ENCODE assay signal across 8 cellular contexts in genomic region chr10:94546058-94546595, GRCh38. TPM values are rescaled to one million over a fixed set of nuclear protein-coding genes. Genes with fewer than 3 reads are reported as not detected.
A peak's percentile ranks its signal among the peaks of the same experiment; 100 is the strongest.
DNase-seq lines count a peak whose midpoint lies in the region; ATAC-seq and TF ChIP-seq lines count a peak whose summit lies in the region.

No MANE protein-coding gene starts in this region.

- TF ChIP-seq CTCF in MM.1S (IDR thresholded peaks at IDR 0.05; ENCODE audit: low read length) = no peak

- peaks cover 22% of the 10 kb centered on the region for H3K36me3 Mint-ChIP-seq in activated naive CD4-positive, alpha-beta T cell treated with anti-CD3 and anti-CD28 coated beads, Interleukin-2, amount 10 ng/mL, durations not matched to agents 7 days and 5 days

- H2AFZ ChIP-seq in GM23248 = peak overlapping the region; percentile 98
- H2AFZ ChIP-seq in MM.1S (ENCODE audit: low read length) = peak overlapping the region; percentile 93

- H3K4me3 Mint-ChIP-seq in activated naive CD4-positive, alpha-beta T cell treated with anti-CD3 and anti-CD28 coated beads, Interleukin-2, amount 10 ng/mL, durations not matched to agents 7 days and 5 days = peak overlapping the region; percentile 96

- H3K9ac ChIP-seq in GM23248 (peak overlapping the region; percentile 84), MM.1S (ENCODE audit: low read length) (peak overlapping the region; percentile 99)

- no peaks in the 10 kb centered on the region for H3K9me2 ChIP-seq in GM23248 (ENCODE audit: insufficient read depth)
- H3K9me2 ChIP-seq in MM.1S (replicated peaks; ENCODE audit: insufficient read depth, low read length) = no peaks in the 10 kb centered on the region

- H3K27ac ChIP-seq in GM23248 (peak overlapping the region; percentile 32; the same call in 1 of the 2 replicates), MM.1S (ENCODE audit: low read length) (peak overlapping the region; percentile 84)

- peak; percentile 17 for ATAC-seq in left ventricle myocardium superior

- H4K20me1 ChIP-seq in GM23248 (ENCODE audit: insufficient read depth) (no peaks in the 10 kb centered on the region), MM.1S (ENCODE audit: insufficient read depth, low read length) (no peaks in the 10 kb centered on the region)

- H3K27ac Mint-ChIP-seq in activated naive CD4-positive, alpha-beta T cell treated with anti-CD3 and anti-CD28 coated beads, Interleukin-2, amount 10 ng/mL, durations not matched to agents 7 days and 5 days = peak overlapping the region; percentile 91

- H3F3A ChIP-seq in GM23248 (ENCODE audit: insufficient read depth) = peaks cover 25% of the 10 kb centered on the region
- peaks cover 22% of the 10 kb centered on the region for H3F3A ChIP-seq in MM.1S (ENCODE audit: insufficient read depth, low read length)

- DNase-seq in DMS 273 (lab: John Stamatoyannopoulos, UW; ENCODE audit: unreplicated experiment) (peak; percentile 41), DMS 273 treated with DMSO at 0.1 percent for 48 hours (lab: John Stamatoyannopoulos, UW) (no peak), GM23248 (peak; percentile 58), MM.1S (peak; percentile 21), left ventricle myocardium superior (no peak), renal cortical epithelial cell (ENCODE audit: low read depth) (peak; percentile 16), GDM1 (lab: John Stamatoyannopoulos, UW) (no peak)
- no peak for DNase-seq in activated naive CD4-positive, alpha-beta T cell treated with anti-CD3 and anti-CD28 coated beads, Interleukin-2, amount 10 ng/mL, durations not matched to agents 7 days and 5 days

- H3K79me2 ChIP-seq in GM23248 (ENCODE audit: insufficient read depth) = peaks cover 42% of the 10 kb centered on the region
- peaks cover 54% of the 10 kb centered on the region for H3K79me2 ChIP-seq in MM.1S (ENCODE audit: low read length)

- H3K4me1 ChIP-seq in GM23248 (ENCODE audit: insufficient read depth) (peaks cover 8% of the 10 kb centered on the region; the same call in 1 of the 2 replicates), MM.1S (ENCODE audit: low read length) (peaks cover 10% of the 10 kb centered on the region; the same call in 1 of the 2 replicates)

- no peaks in the 10 kb centered on the region for H3K36me3 ChIP-seq in GM23248 (ENCODE audit: low read depth)
- H3K36me3 ChIP-seq in MM.1S (replicated peaks; ENCODE audit: insufficient read depth, low read length) = no peaks in the 10 kb centered on the region; the same call in 1 of the 2 replicates

- peaks cover 22% of the 10 kb centered on the region for H3K27me3 Mint-ChIP-seq in activated naive CD4-positive, alpha-beta T cell treated with anti-CD3 and anti-CD28 coated beads, Interleukin-2, amount 10 ng/mL, durations not matched to agents 7 days and 5 days

- in situ Hi-C loops in GM23248 (cut with MboI) = no loop called here

- 1 to 4% methylated on average over 19 to 21 of the region's 21 CpGs for WGBS in GM23248 (ENCODE audit: low coverage in 1 of 2, low lambda C conversion rate in 2 of 2, missing lambda C conversion rate in 2 of 2), 2 experiments

- intact Hi-C loops in left ventricle myocardium superior (cut with micrococcal nuclease) = no loop called here

- CTCF ChIA-PET in activated naive CD4-positive, alpha-beta T cell treated with anti-CD3 and anti-CD28 coated beads, Interleukin-2, amount 10 ng/mL, durations not matched to agents 7 days and 5 days (lab: Charles Lee) = no interaction called here

- H3K9me3 ChIP-seq in GM23248 (ENCODE audit: low read depth) (no peaks in the 10 kb centered on the region), MM.1S (replicated peaks; ENCODE audit: insufficient read depth, low read length) (no peaks in the 10 kb centered on the region)

- H3K9me3 Mint-ChIP-seq in activated naive CD4-positive, alpha-beta T cell treated with anti-CD3 and anti-CD28 coated beads, Interleukin-2, amount 10 ng/mL, durations not matched to agents 7 days and 5 days = no peaks in the 10 kb centered on the region

- peak overlapping the region; percentile 89 for H3K4me2 ChIP-seq in GM23248 (ENCODE audit: unreplicated experiment)
- H3K4me2 ChIP-seq in MM.1S (ENCODE audit: low read depth, low read length) = peak overlapping the region; percentile 75

- H3K4me1 Mint-ChIP-seq in activated naive CD4-positive, alpha-beta T cell treated with anti-CD3 and anti-CD28 coated beads, Interleukin-2, amount 10 ng/mL, durations not matched to agents 7 days and 5 days = peaks cover 43% of the 10 kb centered on the region

- H3K27me3 ChIP-seq in GM23248 (replicated peaks; ENCODE audit: insufficient read depth) (no peaks in the 10 kb centered on the region), MM.1S (replicated peaks; ENCODE audit: insufficient read depth, low read length) (no peaks in the 10 kb centered on the region)

- H3K4me3 ChIP-seq in GM23248 (peak overlapping the region; percentile 92), MM.1S (ENCODE audit: low read length) (peak overlapping the region; percentile 96)

RNA-seq across cellular contexts. Expression of gene HELLS, which starts 0.5 kb away (rescaled TPM):
- 21.8 and 32.3 TPM in 2 replicates for total RNA-seq in GM23248 (2014; rRNA removed; shearing (Covaris generic))
- 14.2 and 20.3 TPM in 2 replicates for polyA plus RNA-seq in GM23248 (2016; fragmentation: Nextera tagmentation; extraction: Ambion mirVana)
- total RNA-seq in left ventricle myocardium superior (0.82 TPM), renal cortical epithelial cell (18.9 and 24.3 TPM in 2 replicates)

Comparison
In these comparisons a context has a peak if more than half of its experiments do, and no peak if none do; other contexts are left out.
1. DNase-seq: peak in DMS 273 (single experiment), GM23248 (single experiment), MM.1S (single experiment) and renal cortical epithelial cell (single experiment); none in DMS 273 treated with DMSO at 0.1 percent for 48 hours (single experiment), activated naive CD4-positive, alpha-beta T cell treated with anti-CD3 and anti-CD28 coated beads, Interleukin-2, amount 10 ng/mL, durations not matched to agents 7 days and 5 days (single experiment), left ventricle myocardium superior (single experiment) and GDM1 (single experiment).
2. RNA of gene HELLS, which starts 0.5 kb away (total RNA-seq): 21.8 to 32.3 TPM in GM23248 and 18.9 to 24.3 TPM in renal cortical epithelial cell; 0.82 TPM in left ventricle myocardium superior (single experiment); every median in the first group is over 10 times any median in the second.